In the genomic region with DNA sequence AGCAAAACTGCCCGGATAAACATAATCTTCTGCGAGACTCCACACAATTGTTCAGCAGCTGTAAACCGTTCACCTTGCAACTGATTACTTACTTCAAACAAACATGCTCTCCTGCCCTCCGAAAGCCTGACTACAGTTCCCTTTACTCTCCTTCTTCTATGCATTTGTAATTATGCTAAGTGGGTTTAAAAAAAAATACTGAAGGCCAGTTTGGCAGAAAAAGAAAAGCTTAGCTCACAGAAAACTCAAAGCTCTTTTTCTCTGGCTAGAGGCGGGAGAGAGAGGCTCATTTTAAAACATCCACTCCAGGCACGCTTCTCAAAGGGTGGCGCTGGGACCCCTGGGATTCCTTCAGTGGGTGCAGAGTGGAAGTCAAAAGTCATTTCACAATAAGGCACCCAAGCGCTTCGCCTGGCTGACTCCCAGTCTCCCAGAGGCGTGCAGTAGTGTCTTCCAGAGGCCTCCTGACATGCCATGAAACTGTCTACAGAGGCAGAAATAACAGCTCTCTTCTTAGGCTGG, we compare ENCODE assay signal across 8 cellular contexts. TPM values are rescaled to one million over a fixed set of nuclear protein-coding genes. Genes with fewer than 3 reads are reported as not detected.
DNase-seq lines count a peak whose midpoint lies in the region; FAIRE-seq and TF ChIP-seq lines count a peak whose summit lies in the region.

No MANE protein-coding gene starts in this region.

- H3K9me2 ChIP-seq in neural cell (ENCODE audit: insufficient read depth, low read length), result no peaks in the 10 kb centered on the region

- in situ Hi-C loops in Caki2 (cut with HindIII; ENCODE audit: low pct_unique_long_range_greater_than_20kb, low sequenced_read_pairs), result no loop called here

- DNase-seq in Caki2 (ENCODE audit: low read depth) (peak; percentile 66), SJSA1 (ENCODE audit: low read depth in 1 of 2, low spot score in 2 of 2) (no peak), fibroblast of gingiva (ENCODE audit: low read depth) (peak; percentile 43), DMS79 (lab: John Stamatoyannopoulos, UW) (no peak), SW480 (ENCODE audit: low spot score) (no peak), H54 (ENCODE audit: insufficient read length, low spot score) (no peak), NCI-H69 (lab: John Stamatoyannopoulos, UW) (no peak)

- TF ChIP-seq EP300 in neural cell (conservative IDR thresholded peaks at IDR 0.05; ENCODE audit: poor library complexity, severe bottlenecking), result no peak

- H3F3A ChIP-seq in neural cell (ENCODE audit: insufficient read depth, low read length, poor library complexity, severe bottlenecking), result no peaks in the 10 kb centered on the region

- FAIRE-seq in H54 (lab: Jason Lieb, UNC), result no peak

- peak overlapping the region; percentile 82 for H3K4me2 ChIP-seq in neural cell (ENCODE audit: low read length)

- H3K36me3 ChIP-seq in SJSA1 (peaks cover 34% of the 10 kb centered on the region), neural cell (ENCODE audit: insufficient read depth, low read length) (no peaks in the 10 kb centered on the region)

- H3K9me3 ChIP-seq in SJSA1 (replicated peaks) (no peaks in the 10 kb centered on the region), neural cell (ENCODE audit: low read length) (no peaks in the 10 kb centered on the region)

- H3K79me2 ChIP-seq in neural cell (replicated peaks; ENCODE audit: insufficient read depth, low read length), result peaks cover 59% of the 10 kb centered on the region

- 0 out of 2 replicates have a peak overlapping the region, but pooled peaks have one; percentile 90 for H3K27ac ChIP-seq in SJSA1
- H3K27ac ChIP-seq in neural cell (ENCODE audit: low read length), result peak overlapping the region; percentile 73

- H3K27me3 ChIP-seq in SJSA1 (replicated peaks) (no peaks in the 10 kb centered on the region), neural cell (ENCODE audit: insufficient read depth, low read depth, low read length) (no peaks in the 10 kb centered on the region)

- no peak for TF ChIP-seq RAD21 in neural cell (conservative IDR thresholded peaks at IDR 0.05)

- H3K9ac ChIP-seq in neural cell (ENCODE audit: low read length), result peak overlapping the region; percentile 80

- H3K4me1 ChIP-seq in SJSA1 (replicated peaks), result peaks cover 27% of the 10 kb centered on the region

- TF ChIP-seq CTCF in neural cell (IDR thresholded peaks at IDR 0.05; ENCODE audit: poor library complexity, severe bottlenecking), result no peak

- H3K4me3 ChIP-seq in SJSA1 (peak overlapping the region; percentile 95; the same call in 1 of the 2 replicates), neural cell (ENCODE audit: low read length) (peak overlapping the region; percentile 77)

- H2AFZ ChIP-seq in neural cell (ENCODE audit: low read depth, low read length), result no peak overlapping the region

- H4K20me1 ChIP-seq in neural cell (ENCODE audit: insufficient read depth), result no peaks in the 10 kb centered on the region

- no peak for TF ChIP-seq POLR2A in H54 (IDR thresholded peaks at IDR 0.05; ENCODE audit: low read depth, low read length)

TF ChIP-seq in neural cell, 6 proteins besides CTCF, POLR2A, EP300 and RAD21:
- TF ChIP-seq, protein P1, sequence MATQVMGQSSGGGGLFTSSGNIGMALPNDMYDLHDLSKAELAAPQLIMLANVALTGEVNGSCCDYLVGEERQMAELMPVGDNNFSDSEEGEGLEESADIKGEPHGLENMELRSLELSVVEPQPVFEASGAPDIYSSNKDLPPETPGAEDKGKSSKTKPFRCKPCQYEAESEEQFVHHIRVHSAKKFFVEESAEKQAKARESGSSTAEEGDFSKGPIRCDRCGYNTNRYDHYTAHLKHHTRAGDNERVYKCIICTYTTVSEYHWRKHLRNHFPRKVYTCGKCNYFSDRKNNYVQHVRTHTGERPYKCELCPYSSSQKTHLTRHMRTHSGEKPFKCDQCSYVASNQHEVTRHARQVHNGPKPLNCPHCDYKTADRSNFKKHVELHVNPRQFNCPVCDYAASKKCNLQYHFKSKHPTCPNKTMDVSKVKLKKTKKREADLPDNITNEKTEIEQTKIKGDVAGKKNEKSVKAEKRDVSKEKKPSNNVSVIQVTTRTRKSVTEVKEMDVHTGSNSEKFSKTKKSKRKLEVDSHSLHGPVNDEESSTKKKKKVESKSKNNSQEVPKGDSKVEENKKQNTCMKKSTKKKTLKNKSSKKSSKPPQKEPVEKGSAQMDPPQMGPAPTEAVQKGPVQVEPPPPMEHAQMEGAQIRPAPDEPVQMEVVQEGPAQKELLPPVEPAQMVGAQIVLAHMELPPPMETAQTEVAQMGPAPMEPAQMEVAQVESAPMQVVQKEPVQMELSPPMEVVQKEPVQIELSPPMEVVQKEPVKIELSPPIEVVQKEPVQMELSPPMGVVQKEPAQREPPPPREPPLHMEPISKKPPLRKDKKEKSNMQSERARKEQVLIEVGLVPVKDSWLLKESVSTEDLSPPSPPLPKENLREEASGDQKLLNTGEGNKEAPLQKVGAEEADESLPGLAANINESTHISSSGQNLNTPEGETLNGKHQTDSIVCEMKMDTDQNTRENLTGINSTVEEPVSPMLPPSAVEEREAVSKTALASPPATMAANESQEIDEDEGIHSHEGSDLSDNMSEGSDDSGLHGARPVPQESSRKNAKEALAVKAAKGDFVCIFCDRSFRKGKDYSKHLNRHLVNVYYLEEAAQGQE (IDR thresholded peaks at IDR 0.05; ENCODE audit: borderline replicate concordance), result no peak
- TF ChIP-seq MXI1 (conservative IDR thresholded peaks at IDR 0.05; ENCODE audit: poor library complexity, severe bottlenecking) (peak; percentile 20), SMC3 (conservative IDR thresholded peaks at IDR 0.05; ENCODE audit: poor library complexity) (no peak)

RNA-seq across cellular contexts. Expression of gene DHRSX, which starts 1.9 kb away (rescaled TPM):
- 31.3 and 38.2 TPM in 2 replicates for total RNA-seq in Caki2 (2014; rRNA removed; shearing (Covaris generic); ENCODE audit: low replicate concordance)
- total RNA-seq in SJSA1 (2014; rRNA removed; shearing (Covaris generic)), result 19.3 and 23.9 TPM in 2 replicates
- 15.7 and 20.9 TPM in 2 replicates for polyA plus RNA-seq in neural cell
- 34.4 and 35.3 TPM in 2 replicates for polyA minus RNA-seq in neural cell

RNA-seq across cellular contexts. Expression of gene ZBED1, which starts 1.9 kb away (rescaled TPM):
- 46.5 and 56.4 TPM in 2 replicates for total RNA-seq in Caki2 (2014; rRNA removed; shearing (Covaris generic); ENCODE audit: low replicate concordance)
- total RNA-seq in SJSA1 (2014; rRNA removed; shearing (Covaris generic)), result 38.8 and 57.2 TPM in 2 replicates
- 43.2 and 49.6 TPM in 2 replicates for polyA plus RNA-seq in neural cell
- 74.8 and 86.2 TPM in 2 replicates for polyA minus RNA-seq in neural cell

Comparison
In these comparisons a context has a peak if more than half of its experiments do, and no peak if none do; other contexts are left out.
1. DNase-seq: peak in Caki2 (single experiment) and fibroblast of gingiva (single experiment); none in SJSA1 (0 of 2), DMS79 (single experiment), SW480 (single experiment), H54 (single experiment) and NCI-H69 (single experiment).